Comparison of ENCODE assay signal across 8 cellular contexts in the genomic region with DNA sequence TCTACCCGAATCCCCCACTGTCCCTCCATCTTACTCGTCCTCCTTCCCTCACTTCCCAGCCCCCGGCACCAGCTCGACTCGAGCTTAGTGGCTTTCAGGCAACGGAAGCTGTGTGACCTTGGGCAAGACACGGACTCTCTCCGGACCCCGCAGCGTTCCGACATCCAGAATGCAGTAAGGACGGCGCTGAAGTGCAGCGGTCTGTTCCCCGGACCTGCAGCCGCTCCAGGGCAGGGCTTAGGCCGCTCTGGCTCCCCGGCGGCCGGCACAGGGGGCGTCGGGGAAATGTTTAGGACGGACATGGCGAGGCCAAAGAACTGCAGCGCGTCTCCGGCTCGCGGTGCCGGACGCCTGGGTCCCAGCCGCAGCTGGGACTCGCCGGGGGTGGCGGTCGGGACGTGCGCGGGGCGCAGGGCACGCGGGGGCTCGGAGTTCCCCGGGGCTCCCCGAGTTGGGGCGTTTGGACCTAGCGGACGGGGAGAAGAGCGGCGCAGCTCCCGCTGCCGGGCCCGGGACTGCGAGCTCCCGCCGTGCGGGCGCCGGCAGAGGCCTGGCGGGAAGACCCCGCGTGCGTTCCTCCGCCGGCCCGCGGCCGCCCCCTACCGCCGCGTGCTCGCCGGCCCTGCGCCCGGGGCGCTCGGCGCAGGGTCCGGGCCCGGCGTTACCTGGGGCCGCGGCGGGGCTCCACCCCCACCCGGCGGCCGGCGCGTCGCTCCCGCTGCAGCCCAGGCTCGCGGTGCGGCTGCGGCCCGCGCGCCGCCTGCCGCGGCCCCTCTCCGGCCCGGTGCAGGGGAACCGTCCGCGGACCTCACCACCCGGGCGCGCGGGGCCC. TPM values are rescaled to one million over a fixed set of nuclear protein-coding genes. Genes with fewer than 3 reads are reported as not detected.
DNase-seq lines count a peak whose midpoint lies in the region; ATAC-seq and TF ChIP-seq lines count a peak whose summit lies in the region.

No MANE protein-coding gene starts in this region.

- no peaks in the 10 kb centered on the region for H3K9me3 Mint-ChIP-seq in CD8-positive, alpha-beta memory T cell
- H3K9me3 Mint-ChIP-seq in T-cell (no peaks in the 10 kb centered on the region), endodermal cell (no peaks in the 10 kb centered on the region)

- no peaks in the 10 kb centered on the region for H3K27me3 ChIP-seq in CD8-positive, alpha-beta memory T cell (ENCODE audit: insufficient read depth, low read length, poor library complexity, severe bottlenecking)
- no peaks in the 10 kb centered on the region for H3K27me3 ChIP-seq in endodermal cell (ENCODE audit: control insufficient read depth, insufficient read depth, low read length, poor library complexity, severe bottlenecking)

- peaks cover 0 to 2% of the 10 kb centered on the region in 2 donors for H3K27me3 Mint-ChIP-seq in CD8-positive, alpha-beta memory T cell
- no peaks in the 10 kb centered on the region for H3K27me3 Mint-ChIP-seq in T-cell
- H3K27me3 Mint-ChIP-seq in endodermal cell (ENCODE audit: insufficient read depth) = no peaks in the 10 kb centered on the region

- peak overlapping the region; percentile 96 to 100 (median 98) for H3K27ac Mint-ChIP-seq in CD8-positive, alpha-beta memory T cell
- H3K27ac Mint-ChIP-seq in T-cell = peak overlapping the region; percentile 99 to 100
- peak overlapping the region; percentile 93 for H3K27ac Mint-ChIP-seq in endodermal cell

- DNase-seq in CD8-positive, alpha-beta memory T cell = peak in 4 of 5 donors; percentile 33 to 52 (median 36)
- DNase-seq in T-cell (peak in 8 of 34 experiments; percentile 25 to 47 (median 33)), endodermal cell (peak; percentile 82), myocyte (ENCODE audit: low read depth) (peak; percentile 20), posterior vena cava (ENCODE audit: low spot score) (no peak), putamen (ENCODE audit: low spot score) (no peak)

- peak overlapping the region; percentile 57 for H3K9ac ChIP-seq in endodermal cell (ENCODE audit: extremely low read depth, low read length, poor library complexity, severe bottlenecking)

- CTCF ChIA-PET in CD8-positive, alpha-beta memory T cell (lab: Charles Lee) = interaction anchor here (0.8 to 6.4 kb wide), 14 partner anchors 11 to 126 kb away, joined by 3 to 90 read pairs (median 7); a partner anchor contains a TSS
- CTCF ChIA-PET in T-cell (lab: Charles Lee) = interaction anchor here (0.6 to 1.8 kb wide), 11 partner anchors 13 to 1593 kb away, joined by 3 to 11 read pairs (median 4); a partner anchor contains a TSS

- no peaks in the 10 kb centered on the region for H3K36me3 ChIP-seq in CD8-positive, alpha-beta memory T cell (ENCODE audit: insufficient read depth, low read length)
- peaks cover 2% of the 10 kb centered on the region for H3K36me3 ChIP-seq in endodermal cell (ENCODE audit: control insufficient read depth, insufficient read depth, low read length)

- ATAC-seq in GM18909 (IDR thresholded peaks at IDR 0.05; ENCODE audit: poor library complexity, unreplicated experiment) (peak; percentile 34), HG03108 (IDR thresholded peaks at IDR 0.05; ENCODE audit: unreplicated experiment) (peak; percentile 41), T-cell (replicated peaks in 1 of 4) (peak; percentile 24 to 34 (median 30))

- H3K4me1 ChIP-seq in CD8-positive, alpha-beta memory T cell (ENCODE audit: insufficient read depth, low read length) = peaks cover 71% of the 10 kb centered on the region
- peaks cover 12% of the 10 kb centered on the region for H3K4me1 ChIP-seq in endodermal cell (ENCODE audit: control insufficient read depth, insufficient read depth, low read length)

- H3K9me3 ChIP-seq in CD8-positive, alpha-beta memory T cell (ENCODE audit: low read length) = no peaks in the 10 kb centered on the region
- no peaks in the 10 kb centered on the region for H3K9me3 ChIP-seq in endodermal cell (ENCODE audit: control insufficient read depth, low read length)

- WGBS in endodermal cell (ENCODE audit: insufficient coverage in 1 of 2, insufficient read length in 1 of 2), 2 experiments = 1 to 2% methylated on average over 40 to 110 of the region's 110 CpGs

- H3K4me3 ChIP-seq in CD8-positive, alpha-beta memory T cell (ENCODE audit: low read length) = peak overlapping the region; percentile 83
- peak overlapping the region; percentile 88 for H3K4me3 ChIP-seq in endodermal cell (ENCODE audit: low read length)

- POLR2A ChIA-PET in CD8-positive, alpha-beta memory T cell (lab: Charles Lee) = interaction anchor here (0.6 to 4.1 kb wide), 13 partner anchors 7 to 386 kb away, joined by 3 to 51 read pairs (median 7); a partner anchor contains a TSS
- POLR2A ChIA-PET in T-cell (lab: Charles Lee) = interaction anchor here (0.6 to 0.8 kb wide), 5 partner anchors 12 to 89 kb away, joined by 3 to 9 read pairs (median 4); no protein-coding TSS in a partner anchor

- H3K4me3 Mint-ChIP-seq in CD8-positive, alpha-beta memory T cell = peak overlapping the region; percentile 89 to 97 (median 92)
- H3K4me3 Mint-ChIP-seq in T-cell (peak overlapping the region; percentile 85 to 91 (median 90)), endodermal cell (peak overlapping the region; percentile 74)

- peaks cover 0 to 7% (median 0%) of the 10 kb centered on the region in 3 donors for H3K36me3 Mint-ChIP-seq in CD8-positive, alpha-beta memory T cell
- H3K36me3 Mint-ChIP-seq in T-cell (no peaks in the 10 kb centered on the region), endodermal cell (ENCODE audit: low read depth) (no peaks in the 10 kb centered on the region)

- peaks cover 70 to 85% (median 77%) of the 10 kb centered on the region in 3 donors for H3K4me1 Mint-ChIP-seq in CD8-positive, alpha-beta memory T cell
- peaks cover 68 to 78% (median 74%) of the 10 kb centered on the region in 3 donors for H3K4me1 Mint-ChIP-seq in T-cell
- peaks cover 35% of the 10 kb centered on the region for H3K4me1 Mint-ChIP-seq in endodermal cell

- peak overlapping the region; percentile 83 for H3K27ac ChIP-seq in CD8-positive, alpha-beta memory T cell (ENCODE audit: low read depth, low read length)
- H3K27ac ChIP-seq in endodermal cell (ENCODE audit: low read depth, low read length) = no peak overlapping the region

- peak; percentile 46 for TF ChIP-seq CTCF in endodermal cell (conservative IDR thresholded peaks at IDR 0.05)

- intact Hi-C loops in posterior vena cava (cut with DNase I) = loop anchor here in 1 of 2 donors (10.0 kb wide), 1 partner anchor 128 kb away; a partner anchor contains a TSS

RNA-seq across cellular contexts. Expression of a gene that starts 5.6 kb away (rescaled TPM):
- total RNA-seq in CD8-positive, alpha-beta memory T cell = 10 to 100 TPM; 54.6 to 56.8 TPM
- polyA plus RNA-seq in CD8-positive, alpha-beta memory T cell = 4.3 TPM
- total RNA-seq in T-cell (100 to 1,000 TPM; 250 to 319 (median 294) TPM), endodermal cell (100 to 1,000 TPM; 150 to 173 TPM), myocyte (9.6 and 10.6 TPM in 2 replicates), posterior vena cava (10 to 100 TPM; 16.2 to 16.6 TPM)
- polyA plus RNA-seq in endodermal cell (2013, experiment 1 of 2) = 123 TPM
- 111 TPM for polyA plus RNA-seq in endodermal cell (2013, experiment 2 of 2)
- 20.2 TPM for polyA plus RNA-seq in myocyte (2012)

RNA-seq across cellular contexts. Expression of a gene that starts 6.3 kb away (rescaled TPM):
- total RNA-seq in CD8-positive, alpha-beta memory T cell = 1 to 10 TPM in 1 of 2 experiments, under 1 TPM in 1; 0.49 to 1.1 TPM
- not detected for polyA plus RNA-seq in CD8-positive, alpha-beta memory T cell
- total RNA-seq in T-cell = 1 to 10 TPM; 1.6 to 3.1 (median 2.8) TPM
- under 1 TPM; 0.37 to 0.89 TPM for total RNA-seq in endodermal cell
- not detected for polyA plus RNA-seq in endodermal cell (2013, experiment 1 of 2)
- polyA plus RNA-seq in endodermal cell (2013, experiment 2 of 2) = not detected
- total RNA-seq in myocyte = not detected in 2 replicates
- polyA plus RNA-seq in myocyte (2012) = 0.13 TPM
- total RNA-seq in posterior vena cava = under 1 TPM in 1 of 2 donors, not detected in 1; 0.14 TPM

Comparison
In these comparisons a context has a peak if more than half of its experiments do, and no peak if none do; other contexts are left out.
1. DNase-seq: peak in CD8-positive, alpha-beta memory T cell (4 of 5), endodermal cell (single experiment) and myocyte (single experiment); none in posterior vena cava (single experiment) and putamen (single experiment).
2. Peak in every context shown above with its lines, with median percentiles within 50 percentile points of each other: H3K27ac Mint-ChIP-seq, H3K4me3 Mint-ChIP-seq and ATAC-seq.